26 cellular contexts compared by ENCODE assay signal in genomic region chr1:3595949-3596348, GRCh38. TPM values are rescaled to one million over a fixed set of nuclear protein-coding genes. Genes with fewer than 3 reads are reported as not detected.
"Had no signal": no experiment of that assay in that cellular context is flagged by ENCODE, and none has a peak within 500 bp of the region (broad histone marks: within the 10 kb centered on the region; RNA-seq: fewer than 3 reads in every experiment).

No MANE protein-coding gene starts in this region.

- DNase-seq: activated B cell treated with CpG ODN at 0.5 μM for 24 hours; activated CD4-positive, alpha-beta T cell treated with anti-CD3 and anti-CD28 coated beads for 1 hour; activated CD4-positive, alpha-beta T cell treated with anti-CD3 and anti-CD28 coated beads, Interleukin-2, amount 10 ng/mL, durations not matched to agents 24 days and 14 days; activated CD4-positive, alpha-beta T cell treated with anti-CD3 and anti-CD28 coated beads, Interleukin-2, amount 50 U/mL, for 48 hours; activated CD8-positive, alpha-beta memory T cell treated with anti-CD3 and anti-CD28 coated beads, Interleukin-2, amount 10 ng/mL, durations not matched to agents 7 days and 5 days; activated effector memory CD4-positive, alpha-beta T cell treated with Interleukin-2 at 50 U/mL for 16 hours; activated naive CD4-positive, alpha-beta T cell; activated T-cell treated with anti-CD3 and anti-CD28 coated beads, Interleukin-2, amount 50 U/mL, for 24 hours; amniotic stem cell; body of pancreas; central memory CD4-positive, alpha-beta T cell; KBM-7; NCI-H1092; NCI-H1417; NCI-H1930; NCI-H2171 treated with DMSO at 0.1 percent for 48 hours; NCI-H226; NCI-H526; NCI-H774; SIG-M5; T-helper 17 cell; T-helper 9 cell had no signal

- FAIRE-seq: bronchial epithelial cell had no signal

- H3K4me3 ChIP-seq: ascending aorta, body of pancreas had no signal

- ATAC-seq: activated CD8-positive, alpha-beta memory T cell treated with anti-CD3 and anti-CD28 coated beads, Interleukin-2, amount 10 ng/mL, durations not matched to agents 7 days and 5 days; body of pancreas; T-helper 17 cell had no signal

- H3K4me1 ChIP-seq: ascending aorta had no signal

- H3K27me3 ChIP-seq: ascending aorta, body of pancreas had no signal

- H3K27ac Mint-ChIP-seq: activated B cell treated with CpG ODN at 0.5 μM for 24 hours; activated CD4-positive, alpha-beta T cell treated with anti-CD3 and anti-CD28 coated beads, Interleukin-2, amount 10 ng/mL, durations not matched to agents 24 days and 14 days; activated CD8-positive, alpha-beta memory T cell treated with anti-CD3 and anti-CD28 coated beads, Interleukin-2, amount 10 ng/mL, durations not matched to agents 7 days and 5 days; activated T-cell treated with anti-CD3 and anti-CD28 coated beads, Interleukin-2, amount 50 U/mL, for 24 hours; activated T-helper 1 cell treated with anti-CD3 and anti-CD28 coated beads, Interleukin-12 subunit alpha, Interleukin-12 subunit beta, Interleukin-2, Interleukin-4 antibody, amounts not matched to agents 30 ng/mL and 10 ng/mL and 1 ng/mL, durations not matched to agents 14 hours and 24 hours and 36 hours; T-helper 17 cell had no signal

- H3K4me3 Mint-ChIP-seq: activated B cell treated with CpG ODN at 0.5 μM for 24 hours; activated CD4-positive, alpha-beta T cell treated with anti-CD3 and anti-CD28 coated beads, Interleukin-2, amount 10 ng/mL, durations not matched to agents 24 days and 14 days; activated CD8-positive, alpha-beta memory T cell treated with anti-CD3 and anti-CD28 coated beads, Interleukin-2, amount 10 ng/mL, durations not matched to agents 7 days and 5 days; activated T-cell treated with anti-CD3 and anti-CD28 coated beads, Interleukin-2, amount 50 U/mL, for 24 hours; activated T-helper 1 cell treated with anti-CD3 and anti-CD28 coated beads, Interleukin-12 subunit alpha, Interleukin-12 subunit beta, Interleukin-2, Interleukin-4 antibody, amounts not matched to agents 30 ng/mL and 10 ng/mL and 1 ng/mL, durations not matched to agents 14 hours and 24 hours and 36 hours; T-helper 17 cell had no signal

- H3K9me3 Mint-ChIP-seq: activated B cell treated with CpG ODN at 0.5 μM for 24 hours; activated CD4-positive, alpha-beta T cell treated with anti-CD3 and anti-CD28 coated beads, Interleukin-2, amount 10 ng/mL, durations not matched to agents 24 days and 14 days; activated T-cell treated with anti-CD3 and anti-CD28 coated beads, Interleukin-2, amount 50 U/mL, for 24 hours; activated T-helper 1 cell treated with anti-CD3 and anti-CD28 coated beads, Interleukin-12 subunit alpha, Interleukin-12 subunit beta, Interleukin-2, Interleukin-4 antibody, amounts not matched to agents 30 ng/mL and 10 ng/mL and 1 ng/mL, durations not matched to agents 14 hours and 24 hours and 36 hours had no signal

- H3K36me3 Mint-ChIP-seq: activated CD8-positive, alpha-beta memory T cell treated with anti-CD3 and anti-CD28 coated beads, Interleukin-2, amount 10 ng/mL, durations not matched to agents 7 days and 5 days had no signal

- H3K36me3 ChIP-seq: ascending aorta had no signal

- H3K9me3 ChIP-seq: ascending aorta, body of pancreas had no signal

- H3K27ac ChIP-seq: ascending aorta, body of pancreas had no signal

- H3K27me3 Mint-ChIP-seq: activated CD8-positive, alpha-beta memory T cell treated with anti-CD3 and anti-CD28 coated beads, Interleukin-2, amount 10 ng/mL, durations not matched to agents 7 days and 5 days; activated T-cell treated with anti-CD3 and anti-CD28 coated beads, Interleukin-2, amount 50 U/mL, for 24 hours had no signal

RNA-seq across cellular contexts. Expression of gene TP73, which starts 56.4 kb away (rescaled TPM):
- total RNA-seq: ascending aorta, RPMI7951 had no signal
